8 cellular contexts compared by ENCODE assay signal in the genomic region with DNA sequence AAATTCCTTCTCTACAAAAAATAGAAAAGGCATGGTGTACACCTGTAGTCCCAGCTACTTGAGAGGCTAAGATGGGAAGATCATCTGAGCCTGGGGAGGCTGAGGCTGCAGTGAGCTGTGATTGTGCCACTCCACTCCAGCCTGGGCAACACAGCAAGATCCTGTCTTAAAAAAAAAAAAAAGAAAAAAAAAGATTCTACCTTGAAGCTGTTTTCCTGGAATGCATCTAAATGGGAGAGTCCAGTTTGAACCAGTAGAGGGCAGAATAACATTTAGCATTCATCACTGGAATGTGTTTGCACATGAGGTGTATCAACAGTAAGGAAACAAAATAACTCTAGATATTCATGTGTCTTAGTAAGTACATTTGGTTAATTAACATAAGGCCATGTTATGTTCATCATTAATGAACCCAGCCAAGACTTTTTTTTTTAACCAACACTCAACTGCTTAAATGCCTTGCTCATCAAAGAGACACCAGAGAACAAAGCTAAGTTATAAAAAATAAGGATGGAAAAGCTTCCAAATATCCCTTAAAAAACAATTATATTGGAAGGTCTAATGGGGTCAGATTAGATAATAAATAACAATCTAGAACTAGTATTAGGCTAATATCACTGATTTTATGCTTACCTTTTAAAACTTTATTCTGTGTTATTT. TPM values are rescaled to one million over a fixed set of nuclear protein-coding genes. Genes with fewer than 3 reads are reported as not detected.
DNase-seq lines count a peak whose midpoint lies in the region; ATAC-seq, FAIRE-seq and TF ChIP-seq lines count a peak whose summit lies in the region.

No MANE protein-coding gene starts in this region.

- TF ChIP-seq CTCF in C4-2B (conservative IDR thresholded peaks at IDR 0.05) (peak; percentile 87), GM12874 (IDR thresholded peaks at IDR 0.05; ENCODE audit: insufficient read depth, low read depth, low read length) (peak; percentile 42; the same call in 1 of the 2 replicates), foreskin keratinocyte (conservative IDR thresholded peaks at IDR 0.05) (peak; percentile 79)

- H3K36me3 ChIP-seq in small intestine (ENCODE audit: control insufficient read depth in 2 of 2, insufficient read depth in 2 of 2, low read length in 2 of 2), result no peaks in the 10 kb centered on the region

- H3K27ac ChIP-seq in C4-2B (no peak overlapping the region), foreskin keratinocyte (no peak overlapping the region), small intestine (ENCODE audit: low read depth in 1 of 2, low read length in 1 of 2) (no peak overlapping the region)

- H3K27me3 ChIP-seq in foreskin keratinocyte, result no peaks in the 10 kb centered on the region
- H3K27me3 ChIP-seq in small intestine (ENCODE audit: control insufficient read depth in 2 of 2, insufficient read depth in 2 of 2, low read length in 2 of 2), result no peaks in the 10 kb centered on the region

- FAIRE-seq in small intestine (lab: Jason Lieb, UNC), result no peak

- H3K9me3 ChIP-seq in small intestine (ENCODE audit: control insufficient read depth, low read depth), result no peaks in the 10 kb centered on the region

- no peak overlapping the region for H3K4me3 ChIP-seq in small intestine (ENCODE audit: low read depth in 1 of 2, low read length in 2 of 2)

- peak; percentile 47 for DNase-seq in SKM-1 (lab: John Stamatoyannopoulos, UW; ENCODE audit: unreplicated experiment)
- peak in 1 of 2 donors; percentile 50 for DNase-seq in foreskin keratinocyte
- peak; percentile 74 for DNase-seq in small intestine
- DNase-seq in middle frontal gyrus (ENCODE audit: extremely low spot score, low spot score), result no peak
- DNase-seq in GOT3 (lab: John Stamatoyannopoulos, UW), result no peak

- ATAC-seq in HG03378 (IDR thresholded peaks at IDR 0.05; ENCODE audit: unreplicated experiment), result peak; percentile 86
- ATAC-seq in foreskin keratinocyte, result peak; percentile 54

- H3K4me1 ChIP-seq in foreskin keratinocyte, result no peaks in the 10 kb centered on the region
- H3K4me1 ChIP-seq in small intestine (ENCODE audit: control insufficient read depth in 2 of 2, insufficient read depth in 1 of 2, low read depth in 1 of 2, low read length in 1 of 2), result no peaks in the 10 kb centered on the region

RNA-seq across cellular contexts. Expression of a gene that starts 16.1 kb away (rescaled TPM):
- 1.4 and 1.9 TPM in 2 replicates for total RNA-seq in foreskin keratinocyte
- 0.30 and 0.60 TPM in 2 replicates for polyA plus RNA-seq in foreskin keratinocyte
- polyA plus RNA-seq in small intestine, result 1 to 10 TPM in 2 of 3 donors, under 1 TPM in 1; 0.73 to 5.4 (median 1.9) TPM

RNA-seq across cellular contexts. Expression of a gene that starts 25.8 kb away (rescaled TPM):
- total RNA-seq in foreskin keratinocyte, result not detected in 2 replicates
- polyA plus RNA-seq in foreskin keratinocyte (not detected in 2 replicates), small intestine (not detected)

RNA-seq across cellular contexts. Expression of a gene that starts 57.1 kb away (rescaled TPM):
- not detected in 2 replicates for total RNA-seq in foreskin keratinocyte
- polyA plus RNA-seq in foreskin keratinocyte (not detected in 2 replicates), small intestine (not detected)

Comparison
In these comparisons a context has a peak if more than half of its experiments do, and no peak if none do; other contexts are left out.
1. DNase-seq: peak in SKM-1 (single experiment) and small intestine (single experiment); none in middle frontal gyrus (single experiment) and GOT3 (single experiment).
2. Peak in every context shown above with its lines, with median percentiles within 50 percentile points of each other: CTCF ChIP-seq.